In the genomic region with DNA sequence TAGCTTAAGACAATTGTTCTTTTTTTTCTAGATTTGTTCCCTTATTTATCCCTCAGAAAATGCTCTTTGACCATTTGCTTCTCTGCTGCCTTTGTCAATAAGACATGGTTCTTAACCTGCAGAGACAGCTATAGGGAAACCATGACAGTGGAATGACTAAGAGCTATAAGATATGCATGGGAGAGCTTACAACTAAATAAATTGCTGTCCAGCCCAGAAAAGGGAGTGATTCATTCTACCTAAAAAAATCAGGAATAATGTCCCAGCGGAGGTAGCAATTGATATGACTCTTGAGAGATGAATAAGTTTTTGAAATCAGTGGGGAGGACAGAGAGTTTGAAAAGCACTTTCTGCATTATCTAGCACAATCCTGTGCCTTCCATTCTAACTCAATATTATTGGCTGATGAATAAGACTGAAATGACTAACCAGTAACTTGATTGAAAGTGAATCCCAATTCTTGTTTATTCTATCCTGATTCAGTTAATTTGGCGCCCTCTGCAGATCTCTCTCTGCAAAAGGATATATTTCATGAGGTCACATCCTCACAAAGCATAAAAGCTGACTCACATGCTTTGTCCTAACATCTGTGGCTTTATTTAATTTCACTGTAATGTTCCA, we compare ENCODE assay signal across 11 cellular contexts.
DNase-seq lines count a peak whose midpoint lies in the region; ATAC-seq and TF ChIP-seq lines count a peak whose summit lies in the region.
"Had no signal": no experiment of that assay in that cellular context is flagged by ENCODE, and none has a peak within 500 bp of the region (broad histone marks: within the 10 kb centered on the region; RNA-seq: fewer than 3 reads in every experiment).

No MANE protein-coding gene starts in this region.

- peaks cover 22% of the 10 kb centered on the region for H3K9me3 Mint-ChIP-seq in HFFc6
- H3K9me3 Mint-ChIP-seq in effector memory CD8-positive, alpha-beta T cell: peaks cover 9 to 35% of the 10 kb centered on the region in 2 donors

- peak; percentile 63 for ATAC-seq in RWPE2 (ENCODE audit: low read depth)
- ATAC-seq in HG02981 (IDR thresholded peaks at IDR 0.05; ENCODE audit: unreplicated experiment): no peak
- ATAC-seq in effector memory CD8-positive, alpha-beta T cell (replicated peaks): no peak
- no peak for ATAC-seq in GM19351 (IDR thresholded peaks at IDR 0.05; ENCODE audit: unreplicated experiment)

- no peaks in the 10 kb centered on the region for H3K36me3 Mint-ChIP-seq in HFFc6 (ENCODE audit: low read depth)
- no peaks in the 10 kb centered on the region for H3K36me3 Mint-ChIP-seq in effector memory CD8-positive, alpha-beta T cell (ENCODE audit: insufficient read depth)

- H3K9me3 ChIP-seq in BE2C: no peaks in the 10 kb centered on the region
- no peaks in the 10 kb centered on the region for H3K9me3 ChIP-seq in RWPE2 (ENCODE audit: severe bottlenecking)
- H3K9me3 ChIP-seq: colonic mucosa had no signal

- H3K4me3 ChIP-seq in BE2C (ENCODE audit: low read depth, low read length): no peak overlapping the region
- no peak overlapping the region for H3K4me3 ChIP-seq in RWPE2 (ENCODE audit: severe bottlenecking)
- H3K4me3 ChIP-seq: colonic mucosa had no signal

- TF ChIP-seq CTCF in BE2C (IDR thresholded peaks at IDR 0.05; ENCODE audit: low read depth, low read length): peak; percentile 46
- TF ChIP-seq CTCF in HFFc6 (IDR thresholded peaks at IDR 0.05): peak; percentile 44; the same call in 1 of the 2 replicates
- peak; percentile 28 for TF ChIP-seq CTCF in RWPE2 (IDR thresholded peaks at IDR 0.05; ENCODE audit: poor library complexity, severe bottlenecking)

- H3K27ac ChIP-seq in RWPE2 (ENCODE audit: poor library complexity, severe bottlenecking): no peak overlapping the region
- H3K27ac ChIP-seq: colonic mucosa had no signal

- H3K36me3 ChIP-seq in BE2C (no peaks in the 10 kb centered on the region), RWPE2 (ENCODE audit: low read depth) (no peaks in the 10 kb centered on the region)
- H3K36me3 ChIP-seq: colonic mucosa had no signal

- H3K4me3 Mint-ChIP-seq in HFFc6: no peak overlapping the region
- H3K4me3 Mint-ChIP-seq in effector memory CD8-positive, alpha-beta T cell: no peak overlapping the region
- H3K4me3 Mint-ChIP-seq: activated B cell treated with CpG ODN at 0.5 μM for 24 hours had no signal

- H3K4me1 Mint-ChIP-seq in HFFc6 (ENCODE audit: low read depth): no peaks in the 10 kb centered on the region
- H3K4me1 Mint-ChIP-seq in effector memory CD8-positive, alpha-beta T cell (ENCODE audit: low read depth in 2 of 2): no peaks in the 10 kb centered on the region
- H3K4me1 Mint-ChIP-seq: activated B cell treated with CpG ODN at 0.5 μM for 24 hours had no signal

- DNase-seq in BE2C (peak; percentile 34), HFFc6 (peak; percentile 16), RWPE2 (ENCODE audit: low spot score) (no peak), head of caudate nucleus (peak in 24 of 42 donors; percentile 12 to 78 (median 42)), cortex of kidney (lab: John Stamatoyannopoulos, UW) (no peak)
- DNase-seq in effector memory CD8-positive, alpha-beta T cell: no peak
- DNase-seq: activated B cell treated with CpG ODN at 0.5 μM for 24 hours, colonic mucosa, DMS79 treated with DMSO at 0.1 percent for 48 hours had no signal

- H3K27me3 ChIP-seq in BE2C (no peaks in the 10 kb centered on the region), RWPE2 (ENCODE audit: insufficient read depth, poor library complexity, severe bottlenecking) (no peaks in the 10 kb centered on the region)
- H3K27me3 ChIP-seq: colonic mucosa had no signal

- no peak overlapping the region for H3K27ac Mint-ChIP-seq in HFFc6
- no peak overlapping the region for H3K27ac Mint-ChIP-seq in effector memory CD8-positive, alpha-beta T cell
- H3K27ac Mint-ChIP-seq: activated B cell treated with CpG ODN at 0.5 μM for 24 hours had no signal

- no peaks in the 10 kb centered on the region; the same call in 1 of the 2 replicates for H3K4me1 ChIP-seq in BE2C
- no peaks in the 10 kb centered on the region for H3K4me1 ChIP-seq in RWPE2 (ENCODE audit: insufficient read depth, poor library complexity, severe bottlenecking)
- H3K4me1 ChIP-seq: colonic mucosa had no signal

- no peaks in the 10 kb centered on the region for H3K27me3 Mint-ChIP-seq in HFFc6 (ENCODE audit: insufficient read depth)
- H3K27me3 Mint-ChIP-seq in effector memory CD8-positive, alpha-beta T cell: no peaks in the 10 kb centered on the region
- H3K27me3 Mint-ChIP-seq: activated B cell treated with CpG ODN at 0.5 μM for 24 hours had no signal

- intact Hi-C loops in head of caudate nucleus (cut with DNase I): no loop called here

Comparison
In these comparisons a context has a peak if more than half of its experiments do, and no peak if none do; other contexts are left out.
1. DNase-seq: peak in BE2C (single experiment), HFFc6 (single experiment) and head of caudate nucleus (24 of 42); none in RWPE2 (single experiment), effector memory CD8-positive, alpha-beta T cell (0 of 3) and cortex of kidney (single experiment).
2. Peak in every context shown above with its lines, with median percentiles within 50 percentile points of each other: CTCF ChIP-seq.